In the genomic region with DNA sequence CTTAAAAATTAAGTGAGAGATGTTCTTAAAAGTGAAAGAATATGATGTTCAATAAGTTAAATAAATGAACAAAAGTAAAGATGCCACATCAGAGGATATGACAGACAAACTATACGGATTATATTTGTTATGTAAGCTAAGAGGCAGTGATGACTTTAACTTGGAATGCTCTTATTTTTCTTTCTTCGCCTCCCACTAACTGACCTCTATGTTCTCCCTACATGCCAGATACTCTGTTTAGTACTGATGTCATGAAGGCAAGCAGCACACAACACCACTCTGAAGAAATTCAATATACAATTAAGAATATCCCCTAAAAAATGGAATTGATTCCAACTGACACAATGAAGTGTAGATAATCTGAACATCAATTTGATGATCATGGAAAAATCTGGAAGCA, we compare ENCODE assay signal across 18 cellular contexts.
DNase-seq lines count a peak whose midpoint lies in the region; ATAC-seq and TF ChIP-seq lines count a peak whose summit lies in the region.
"Had no signal": no experiment of that assay in that cellular context is flagged by ENCODE, and none has a peak within 500 bp of the region (broad histone marks: within the 10 kb centered on the region; RNA-seq: fewer than 3 reads in every experiment).

No MANE protein-coding gene starts in this region.

- peaks cover 17% of the 10 kb centered on the region for H3K4me1 ChIP-seq in osteoblast (ENCODE audit: insufficient read depth, low read length)
- peaks cover 7% of the 10 kb centered on the region for H3K4me1 ChIP-seq in A673 (ENCODE audit: insufficient read depth, low read length, poor library complexity, severe bottlenecking)
- H3K4me1 ChIP-seq: HAP-1 had no signal

- BruUV-seq in A673 (replicated peaks; lab: Mats Ljungman, UMichigan) = no TSS peak

- peaks cover 2% of the 10 kb centered on the region for H3K36me3 ChIP-seq in osteoblast (ENCODE audit: insufficient read depth, low read length)
- no peaks in the 10 kb centered on the region for H3K36me3 ChIP-seq in A673 (ENCODE audit: insufficient read depth, low read length, poor library complexity, severe bottlenecking)
- H3K36me3 ChIP-seq: HAP-1 had no signal

- no peak overlapping the region for H3K4me3 ChIP-seq in AG04449 (ENCODE audit: low read depth, low read length)
- H3K4me3 ChIP-seq in fibroblast of mammary gland (ENCODE audit: control insufficient read depth, low read depth, low read length) = no peak overlapping the region
- H3K4me3 ChIP-seq in osteoblast (ENCODE audit: insufficient read depth, low read length) = no peak overlapping the region
- H3K4me3 ChIP-seq in A673 (ENCODE audit: low read depth, low read length, poor library complexity, severe bottlenecking) = no peak overlapping the region
- H3K4me3 ChIP-seq: HAP-1 had no signal

- no peak overlapping the region for H3K4me2 ChIP-seq in osteoblast (ENCODE audit: insufficient read depth, low read length)

- no peaks in the 10 kb centered on the region for H4K20me1 ChIP-seq in osteoblast (ENCODE audit: insufficient read depth, low read length)

- intact Hi-C loops in A673 (cut with micrococcal nuclease; ENCODE audit: unreplicated experiment) (loop anchor here (10.0 kb wide), 1 partner anchor 222 kb away; a partner anchor contains a TSS), left ventricle myocardium superior (cut with micrococcal nuclease) (no loop called here)

- no peaks in the 10 kb centered on the region for H3K27me3 ChIP-seq in osteoblast (ENCODE audit: insufficient read depth, low read length)
- no peaks in the 10 kb centered on the region for H3K27me3 ChIP-seq in A673 (replicated peaks; ENCODE audit: insufficient read depth, low read depth, low read length, poor library complexity)

- H3K27ac ChIP-seq in osteoblast (ENCODE audit: low read depth, low read length) (peak overlapping the region; percentile 27), A673 (ENCODE audit: low read depth, low read length, poor library complexity, severe bottlenecking) (no peak overlapping the region)
- H3K27ac ChIP-seq: C4-2B, HL-60 had no signal

- POLR2A ChIA-PET in AG04449 (lab: Yijun Ruan, JAX) = no interaction called here
- POLR2A ChIA-PET in A673 (lab: Charles Lee; ENCODE audit: low non-redundant PET) = no interaction called here

- H3K79me2 ChIP-seq in osteoblast (ENCODE audit: insufficient read depth, low read length) = no peaks in the 10 kb centered on the region

- DNase-seq in AG04449 (ENCODE audit: low read depth, low spot score) = peak; percentile 51
- peak; percentile 73 for DNase-seq in amniotic epithelial cell (ENCODE audit: low read depth)
- peak; percentile 13 for DNase-seq in fibroblast of mammary gland (ENCODE audit: low read depth)
- peak; percentile 66 for DNase-seq in osteoblast (ENCODE audit: insufficient read length, low spot score, missing footprints)
- no peak for DNase-seq in A673 (ENCODE audit: low spot score)
- no peak for DNase-seq in left ventricle myocardium superior
- DNase-seq in NCI-H748 treated with DMSO at 0.1 percent for 48 hours (lab: John Stamatoyannopoulos, UW) = no peak
- DNase-seq: 8988T; COR-L47; KBM-7; NCI-H1436 treated with DMSO at 0.1 percent for 48 hours; NCI-H2081 treated with DMSO at 0.1 percent for 48 hours; NCI-H526 treated with DMSO at 0.1 percent for 48 hours; NK-92 treated with Interleukin-12 subunit alpha and Interleukin-12 subunit beta, amount 100 ng/mL, for 24 hours had no signal

- H2AFZ ChIP-seq in osteoblast (ENCODE audit: low read length) = no peak overlapping the region

- ATAC-seq in GM21381 (IDR thresholded peaks at IDR 0.05; ENCODE audit: unreplicated experiment) = no peak
- ATAC-seq in left ventricle myocardium superior = no peak

- CTCF ChIA-PET in AG04449 (lab: Yijun Ruan, JAX) (no interaction called here), A673 (lab: Charles Lee) (no interaction called here)

- TF ChIP-seq CTCF in AG04449 (IDR thresholded peaks at IDR 0.05; ENCODE audit: insufficient read depth, low read length, missing control alignments) (no peak), fibroblast of mammary gland (conservative IDR thresholded peaks at IDR 0.05; ENCODE audit: control insufficient read depth, insufficient read depth, low read depth, low read length) (no peak), osteoblast (IDR thresholded peaks at IDR 0.05; ENCODE audit: extremely low read depth, low read depth, low read length) (no peak), A673 (conservative IDR thresholded peaks at IDR 0.05; ENCODE audit: low read depth, low read length) (no peak)

- no peaks in the 10 kb centered on the region for H3K9me3 ChIP-seq in osteoblast (ENCODE audit: low read depth, low read length)
- no peaks in the 10 kb centered on the region for H3K9me3 ChIP-seq in A673 (ENCODE audit: low read depth, low read length, poor library complexity, severe bottlenecking)
- H3K9me3 ChIP-seq: HAP-1 had no signal

Comparison
In these comparisons a context has a peak if more than half of its experiments do, and no peak if none do; other contexts are left out.
1. DNase-seq: peak in AG04449 (single experiment), amniotic epithelial cell (single experiment), fibroblast of mammary gland (single experiment) and osteoblast (single experiment); none in A673 (single experiment), left ventricle myocardium superior (single experiment) and NCI-H748 treated with DMSO at 0.1 percent for 48 hours (single experiment).